ENCODE assay signal across 15 cellular contexts in genomic region chr3:119636891-119637611, GRCh38. TPM values are rescaled to one million over a fixed set of nuclear protein-coding genes. Genes with fewer than 3 reads are reported as not detected.
DNase-seq lines count a peak whose midpoint lies in the region; ATAC-seq and TF ChIP-seq lines count a peak whose summit lies in the region.
"Had no signal": no experiment of that assay in that cellular context is flagged by ENCODE, and none has a peak within 500 bp of the region (broad histone marks: within the 10 kb centered on the region; RNA-seq: fewer than 3 reads in every experiment).

No MANE protein-coding gene starts in this region.

- no peaks in the 10 kb centered on the region for H3K79me2 ChIP-seq in SK-N-SH (ENCODE audit: insufficient read depth)

- POLR2A ChIA-PET in SK-N-SH (lab: Yijun Ruan, JAX): interaction anchor here (1.1 to 1.7 kb wide), 3 partner anchors 26 to 174 kb away, joined by 3 to 9 read pairs (median 4); partner anchors contain the start of genes TIMMDC1 and TMEM39A

- no peak for DNase-seq in SK-N-SH
- no peak for DNase-seq in lower lobe of right lung
- DNase-seq in activated CD4-positive, alpha-beta T cell treated with anti-CD3 and anti-CD28 coated beads, Interleukin-2, amount 50 U/mL, for 1 hour: no peak
- DNase-seq in SKM-1 treated with dmso at 0.1 percent for 144 hours (lab: John Stamatoyannopoulos, UW; ENCODE audit: unreplicated experiment): no peak
- DNase-seq: activated CD4-positive, CD25-positive, alpha-beta regulatory T cell; H9; NCI-H748 treated with DMSO at 0.1 percent for 48 hours; posterior cingulate gyrus had no signal

- H3K4me1 Mint-ChIP-seq in brain: peaks cover 29% of the 10 kb centered on the region

- CTCF ChIA-PET in SK-N-SH (lab: Yijun Ruan, JAX): interaction anchor here (1.2 to 2.2 kb wide), 5 partner anchors 11 to 44 kb away, joined by 3 to 7 read pairs (median 5); no protein-coding TSS in a partner anchor

- H3K36me3 ChIP-seq in SK-N-SH (replicated peaks in 1 of 2; ENCODE audit: control insufficient read depth in 1 of 2, insufficient read depth in 2 of 2, low read length in 1 of 2) (peaks cover 4 to 10% of the 10 kb centered on the region in 2 experiments), lower lobe of right lung (peaks cover 7% of the 10 kb centered on the region), subcutaneous abdominal adipose tissue (ENCODE audit: control insufficient read depth in 5 of 5, insufficient read depth in 5 of 5, low read length in 5 of 5) (peaks cover 0 to 4% (median 3%) of the 10 kb centered on the region in 5 donors)

- H3K4me2 ChIP-seq in SK-N-SH: peak overlapping the region; percentile 65; the same call in 1 of the 2 replicates

- TF ChIP-seq RAD21 in SK-N-SH (IDR thresholded peaks at IDR 0.05; ENCODE audit: low read length): no peak

- H4K20me1 ChIP-seq in SK-N-SH (ENCODE audit: insufficient read depth): no peaks in the 10 kb centered on the region

- intact Hi-C loops in lower lobe of right lung (cut with DNase I): no loop called here

- ATAC-seq in SK-N-SH treated with all-trans-retinoic acid at 6 μM for 48 hours: no peak
- ATAC-seq in lower lobe of right lung: no peak
- ATAC-seq in HG03095 (IDR thresholded peaks at IDR 0.05; ENCODE audit: unreplicated experiment): no peak

- H3K9me3 ChIP-seq in SK-N-SH: no peaks in the 10 kb centered on the region
- no peaks in the 10 kb centered on the region for H3K9me3 ChIP-seq in lower lobe of right lung
- no peaks in the 10 kb centered on the region for H3K9me3 ChIP-seq in subcutaneous abdominal adipose tissue (ENCODE audit: control insufficient read depth in 5 of 5, low read length in 5 of 5)

- peak overlapping the region; percentile 99 to 100 for H3K27ac ChIP-seq in SK-N-SH (ENCODE audit: low read depth in 2 of 2, low read length in 1 of 2)
- H3K27ac ChIP-seq in lower lobe of right lung: peak overlapping the region; percentile 90
- H3K27ac ChIP-seq in subcutaneous abdominal adipose tissue (ENCODE audit: low read depth, low read length): peak overlapping the region; percentile 88
- H3K27ac ChIP-seq: 22Rv1 had no signal

- peaks cover 5% of the 10 kb centered on the region for H3K36me3 Mint-ChIP-seq in brain

- 90% methylated on average over 4 of the region's 4 CpGs for WGBS in SK-N-SH (ENCODE audit: low lambda C conversion rate)

- H3K9ac ChIP-seq in SK-N-SH (peak overlapping the region; percentile 61; the same call in 1 of the 2 replicates), subcutaneous abdominal adipose tissue (ENCODE audit: low read length in 5 of 5) (peak overlapping the region in 2 of 5 donors; percentile 8 to 27)

- no peak for TF ChIP-seq EP300 in SK-N-SH (IDR thresholded peaks at IDR 0.05; ENCODE audit: borderline replicate concordance in 1 of 2, low read depth in 1 of 2, low read length in 1 of 2)

- peaks cover 29% of the 10 kb centered on the region for H3F3A ChIP-seq in SK-N-SH (replicated peaks; ENCODE audit: insufficient read depth)

- no peaks in the 10 kb centered on the region for H3K9me3 Mint-ChIP-seq in brain
- H3K9me3 Mint-ChIP-seq: H9 had no signal

- no peaks in the 10 kb centered on the region for H3K9me2 ChIP-seq in SK-N-SH

- H3K27ac Mint-ChIP-seq in brain: peak overlapping the region in 3 of 5 experiments; percentile 9 to 98 (median 81)
- H3K27ac Mint-ChIP-seq: H9 had no signal

- H3K4me3 Mint-ChIP-seq in brain: no peak overlapping the region
- H3K4me3 Mint-ChIP-seq: H9 had no signal

- no peaks in the 10 kb centered on the region for H3K27me3 ChIP-seq in SK-N-SH (ENCODE audit: insufficient read depth)
- no peaks in the 10 kb centered on the region for H3K27me3 ChIP-seq in lower lobe of right lung (ENCODE audit: low read depth)
- no peaks in the 10 kb centered on the region for H3K27me3 ChIP-seq in subcutaneous abdominal adipose tissue (ENCODE audit: control insufficient read depth in 5 of 5, insufficient read depth in 4 of 5, low read length in 5 of 5)

- H3K4me1 ChIP-seq in SK-N-SH (ENCODE audit: control insufficient read depth in 1 of 2, insufficient read depth in 2 of 2, low read depth in 1 of 2, low read length in 1 of 2) (peaks cover 28 to 43% of the 10 kb centered on the region in 2 experiments), lower lobe of right lung (peaks cover 38% of the 10 kb centered on the region), subcutaneous abdominal adipose tissue (ENCODE audit: control insufficient read depth in 5 of 5, insufficient read depth in 5 of 5, low read length in 5 of 5) (peaks cover 0 to 42% (median 17%) of the 10 kb centered on the region in 5 donors)

- H3K4me3 ChIP-seq in SK-N-SH (ENCODE audit: low read depth in 2 of 2, low read length in 1 of 2) (no peak overlapping the region), lower lobe of right lung (no peak overlapping the region), subcutaneous abdominal adipose tissue (ENCODE audit: low read depth in 1 of 5, low read length in 5 of 5) (peak overlapping the region in 1 of 5 donors; percentile 20)

- no peak overlapping the region for H2AFZ ChIP-seq in SK-N-SH (ENCODE audit: low read depth)

- no peaks in the 10 kb centered on the region for H3K27me3 Mint-ChIP-seq in brain

- TF ChIP-seq CTCF in SK-N-SH (IDR thresholded peaks at IDR 0.05): no peak
- no peak for TF ChIP-seq CTCF in brain (conservative IDR thresholded peaks at IDR 0.05)
- no peak for TF ChIP-seq CTCF in lower lobe of right lung (IDR thresholded peaks at IDR 0.05)

TF ChIP-seq in SK-N-SH, 30 proteins besides CTCF, POLR2A, EP300 and RAD21 (continues in another document):
- TF ChIP-seq IRF3 (IDR thresholded peaks at IDR 0.05; ENCODE audit: low read depth, low read length) (no peak), TCF12 (IDR thresholded peaks at IDR 0.05) (no peak), CHD2 (IDR thresholded peaks at IDR 0.05; ENCODE audit: low read length, partially characterized antibody) (no peak), NFIC (IDR thresholded peaks at IDR 0.05; ENCODE audit: borderline replicate concordance) (no peak), MAX (IDR thresholded peaks at IDR 0.05; ENCODE audit: low read depth) (no peak), RXRA (IDR thresholded peaks at IDR 0.05; ENCODE audit: borderline replicate concordance, low read depth) (no peak), EZH2phosphoT487 (IDR thresholded peaks at IDR 0.05; ENCODE audit: borderline replicate concordance, low read depth) (no peak)

TF ChIP-seq in SK-N-SH treated with all-trans-retinoic acid at 6 μM for 48 hours, 23 proteins besides CTCF, POLR2A, EP300 and RAD21:
- TF ChIP-seq CREB5 (CRISPR knock-in tag; IDR thresholded peaks at IDR 0.05; ENCODE audit: low read depth): no peak
- no peak for TF ChIP-seq SNAI2 (CRISPR knock-in tag; IDR thresholded peaks at IDR 0.05)
- TF ChIP-seq ZFP3 (CRISPR knock-in tag; IDR thresholded peaks at IDR 0.05): no peak
- TF ChIP-seq ISL1 (CRISPR knock-in tag; IDR thresholded peaks at IDR 0.05): no peak
- TF ChIP-seq PPARA (CRISPR knock-in tag; IDR thresholded peaks at IDR 0.05; ENCODE audit: borderline replicate concordance): no peak
- TF ChIP-seq OSR1 (CRISPR knock-in tag; IDR thresholded peaks at IDR 0.05): no peak
- no peak for TF ChIP-seq GLIS3 (CRISPR knock-in tag; IDR thresholded peaks at IDR 0.05)
- TF ChIP-seq ESRRG (CRISPR knock-in tag; IDR thresholded peaks at IDR 0.05): no peak
- no peak for TF ChIP-seq POU6F1 (CRISPR knock-in tag; IDR thresholded peaks at IDR 0.05; ENCODE audit: borderline replicate concordance, low read depth)

RNA-seq across cellular contexts. Expression of gene POPDC2, which starts 23.3 kb away (rescaled TPM):
- polyA plus RNA-seq in SK-N-SH (2012; rRNA removed) (19.9 and 38.8 TPM in 2 replicates), brain (ENCODE audit: insufficient read depth, low read depth, low replicate concordance) (1.6 TPM)
- 21.0 and 24.0 TPM in 2 replicates for polyA plus RNA-seq in SK-N-SH (2012; cell fraction: cytosol; rRNA removed)
- 45.1 and 48.3 TPM in 2 replicates for polyA plus RNA-seq in SK-N-SH (2012; cell fraction: nucleus; rRNA removed)
- total RNA-seq in lower lobe of right lung: 1.5 TPM
- total RNA-seq: bronchial epithelial cell had no signal

RNA-seq across cellular contexts. Expression of gene PLA1A, which starts 39.4 kb away (rescaled TPM):
- polyA plus RNA-seq in SK-N-SH (2012; rRNA removed) (0.08 TPM in 1 of 2 replicates, not detected in the other), brain (ENCODE audit: insufficient read depth, low read depth, low replicate concordance) (2.4 TPM)
- 0.09 TPM in 1 of 2 replicates, not detected in the other for polyA plus RNA-seq in SK-N-SH (2012; cell fraction: cytosol; rRNA removed)
- 0.06 TPM in 1 of 2 replicates, not detected in the other for polyA plus RNA-seq in SK-N-SH (2012; cell fraction: nucleus; rRNA removed)
- total RNA-seq in lower lobe of right lung: 13.1 TPM
- total RNA-seq: activated T-helper 2 cell treated with anti-CD3 and anti-CD28 coated beads, Interferon-gamma antibody, Interleukin-2, Interleukin-4, amounts not matched to agents 10 μg/mL and 5 μg/mL and 100 μg/mL, durations not matched to agents 14 hours and 24 hours and 36 hours; bronchial epithelial cell; H9 had no signal

RNA-seq across cellular contexts. Expression of gene COX17, which starts 40.2 kb away (rescaled TPM):
- polyA plus RNA-seq in SK-N-SH (2012; rRNA removed) (15.1 and 21.5 TPM in 2 replicates), brain (ENCODE audit: insufficient read depth, low read depth, low replicate concordance) (101 TPM)
- polyA plus RNA-seq in SK-N-SH (2012; cell fraction: cytosol; rRNA removed): 19.7 and 24.6 TPM in 2 replicates
- 3.6 and 8.3 TPM in 2 replicates for polyA plus RNA-seq in SK-N-SH (2012; cell fraction: nucleus; rRNA removed)
- total RNA-seq in lower lobe of right lung: 54.4 TPM

RNA-seq across cellular contexts. Expression of gene ADPRH, which starts 57.8 kb away (rescaled TPM):
- polyA plus RNA-seq in SK-N-SH (2012; rRNA removed) (0.08 TPM in 1 of 2 replicates, not detected in the other), brain (ENCODE audit: insufficient read depth, low read depth, low replicate concordance) (1.2 TPM)
- 0.03 TPM in 2 replicates for polyA plus RNA-seq in SK-N-SH (2012; cell fraction: cytosol; rRNA removed)
- not detected in 2 replicates for polyA plus RNA-seq in SK-N-SH (2012; cell fraction: nucleus; rRNA removed)
- 32.0 TPM for total RNA-seq in lower lobe of right lung
